In genomic region chr5:100900142-100900795, GRCh38 we compare ENCODE assay signal across 8 cellular contexts. TPM values are rescaled to one million over a fixed set of nuclear protein-coding genes. Genes with fewer than 3 reads are reported as not detected.
DNase-seq lines count a peak whose midpoint lies in the region; ATAC-seq, FAIRE-seq and TF ChIP-seq lines count a peak whose summit lies in the region.

No MANE protein-coding gene starts in this region.

- H3K4me1 ChIP-seq in GM12878 (ENCODE audit: control insufficient read depth, insufficient read depth, low read length), result no peaks in the 10 kb centered on the region
- H3K4me1 ChIP-seq in smooth muscle cell (ENCODE audit: low read depth), result no peaks in the 10 kb centered on the region

- H4K20me1 ChIP-seq in GM12878 (ENCODE audit: control insufficient read depth, insufficient read depth) (no peaks in the 10 kb centered on the region), smooth muscle cell (ENCODE audit: low read depth) (peaks cover 19% of the 10 kb centered on the region)

- no peak for FAIRE-seq in GM12878 (lab: Jason Lieb, UNC)

- peak overlapping the region; percentile 92 for H3K4me2 ChIP-seq in GM12878 (ENCODE audit: control insufficient read depth, insufficient read depth)
- H3K4me2 ChIP-seq in smooth muscle cell, result peak overlapping the region; percentile 96

- 0% methylated on average over 17 of the region's 19 CpGs for WGBS in GM12878 (ENCODE audit: insufficient coverage, insufficient replicate concordance, low lambda C conversion rate, missing lambda C conversion rate)
- 8% methylated on average over 19 of the region's 19 CpGs for WGBS in smooth muscle cell (ENCODE audit: low lambda C conversion rate)

- peak; percentile 32 for DNase-seq in activated gamma-delta T cell treated with Interleukin-2 at 50 U/mL for 16 hours
- DNase-seq in activated gamma-delta T cell (lab: John Stamatoyannopoulos, UW), result no peak
- peak; percentile 65 for DNase-seq in RPMI8226
- DNase-seq in GM12878 (ENCODE audit: low read depth, low spot score), result no peak
- peak; percentile 37 for DNase-seq in iris pigment epithelial cell (ENCODE audit: low read depth)
- DNase-seq in smooth muscle cell (lab: John Stamatoyannopoulos, UW; ENCODE audit: unreplicated experiment), result no peak
- no peak for DNase-seq in COLO829 (ENCODE audit: low spot score)

- TF ChIP-seq EP300 in GM12878 (IDR thresholded peaks at IDR 0.05; ENCODE audit: borderline replicate concordance in 1 of 2, control insufficient read depth in 1 of 2, low read depth in 2 of 2, low read length in 2 of 2), result no peak

- CTCF ChIA-PET in GM12878 (lab: Yijun Ruan, JAX), result interaction anchor here (0.6 to 13.2 kb wide), 26 partner anchors 9 to 423 kb away, joined by 3 to 232 read pairs (median 4); no protein-coding TSS in a partner anchor

- TSS peak; percentile 28 for BruUV-seq in GM12878 (replicated peaks; lab: Mats Ljungman, UMichigan)

- in situ Hi-C loops in GM12878 (cut with MboI), result loop anchor here (5.0 kb wide), 1 partner anchor 118 kb away; no protein-coding TSS in a partner anchor

- H3K27ac ChIP-seq in GM12878 (ENCODE audit: control insufficient read depth, insufficient read depth) (peak overlapping the region; percentile 96), smooth muscle cell (ENCODE audit: low read depth) (peak overlapping the region; percentile 62)

- ATAC-seq in HG03280 (IDR thresholded peaks at IDR 0.05; ENCODE audit: unreplicated experiment) (peak; percentile 13), GM12878 (peak; percentile 35)

- H3K9ac ChIP-seq in GM12878 (ENCODE audit: control insufficient read depth, insufficient read depth, low read length) (peak overlapping the region; percentile 94), smooth muscle cell (ENCODE audit: low read depth) (no peak overlapping the region)

- H2AFZ ChIP-seq in GM12878 (ENCODE audit: control insufficient read depth, low read depth, low read length) (peak overlapping the region; percentile 72), smooth muscle cell (ENCODE audit: low read depth) (peak overlapping the region; percentile 53)

- SMC1A ChIA-PET in GM12878 (lab: Charles Lee; ENCODE audit: uncharacterized antibody, unreplicated experiment), result interaction anchor here (0.6 to 17.5 kb wide), 31 partner anchors 9 to 490 kb away, joined by 3 to 389 read pairs (median 4); no protein-coding TSS in a partner anchor

- peak; percentile 78 for TF ChIP-seq POLR2A in GM12878 (IDR thresholded peaks at IDR 0.05; ENCODE audit: low read depth, low read length)

- no peaks in the 10 kb centered on the region for H3F3A ChIP-seq in smooth muscle cell (ENCODE audit: low read depth)

- intact Hi-C loops in GM12878 (cut with micrococcal nuclease; ENCODE audit: unreplicated experiment), result loop anchor here (1.0 to 5.0 kb wide), 9 partner anchors 10 to 1973 kb away; partner anchors contain the start of genes CHD1 and FAM174A

- H3K9me3 ChIP-seq in GM12878 (replicated peaks; ENCODE audit: control insufficient read depth, insufficient read depth, low read length), result no peaks in the 10 kb centered on the region; the same call in 1 of the 3 replicates
- no peaks in the 10 kb centered on the region for H3K9me3 ChIP-seq in smooth muscle cell (replicated peaks; ENCODE audit: low read depth)

- peak; percentile 58 to 73 (median 60) for TF ChIP-seq CTCF in GM12878 (IDR thresholded peaks at IDR 0.05 in 2 of 3, conservative IDR thresholded peaks at IDR 0.05 in 1 of 3; ENCODE audit: control insufficient read depth in 2 of 3, extremely low read depth in 1 of 3, insufficient read depth in 1 of 3, low read depth in 3 of 3, low read length in 3 of 3)
- no peak for TF ChIP-seq CTCF in smooth muscle cell (IDR thresholded peaks at IDR 0.05; ENCODE audit: borderline replicate concordance, insufficient read depth, poor library complexity, severe bottlenecking)

- peak overlapping the region; percentile 78 for H3K4me3 ChIP-seq in GM12878
- H3K4me3 ChIP-seq in smooth muscle cell, result peak overlapping the region; percentile 70

- H3K79me2 ChIP-seq in GM12878 (ENCODE audit: control insufficient read depth, insufficient read depth, low read length), result peaks cover 89% of the 10 kb centered on the region
- peaks cover 58% of the 10 kb centered on the region for H3K79me2 ChIP-seq in smooth muscle cell (ENCODE audit: low read depth)

- POLR2A ChIA-PET in GM12878 (lab: Charles Lee), result interaction anchor here (0.8 to 6.1 kb wide), 15 partner anchors 8 to 125 kb away, joined by 3 to 96 read pairs (median 9); no protein-coding TSS in a partner anchor

- H3K27me3 ChIP-seq in GM12878 (replicated peaks in 1 of 2; ENCODE audit: control insufficient read depth in 2 of 2, insufficient read depth in 2 of 2, low read length in 1 of 2), result no peaks in the 10 kb centered on the region
- H3K27me3 ChIP-seq in smooth muscle cell (ENCODE audit: low read depth), result peaks cover 9% of the 10 kb centered on the region

- peak; percentile 78 for TF ChIP-seq RAD21 in GM12878 (IDR thresholded peaks at IDR 0.05; ENCODE audit: insufficient read depth, low read depth, low read length)

- H3K36me3 ChIP-seq in GM12878 (ENCODE audit: control insufficient read depth in 2 of 2, insufficient read depth in 2 of 2, low read length in 1 of 2) (peaks cover 0 to 4% of the 10 kb centered on the region in 2 experiments; a peak in 1 of 4 replicates), smooth muscle cell (ENCODE audit: low read depth) (no peaks in the 10 kb centered on the region)

- RAD21 ChIA-PET in GM12878 (lab: Charles Lee; ENCODE audit: unreplicated experiment), result interaction anchor here (0.8 to 14.2 kb wide), 27 partner anchors 8 to 491 kb away, joined by 3 to 345 read pairs (median 8); no protein-coding TSS in a partner anchor

TF ChIP-seq in GM12878, 131 proteins besides CTCF, POLR2A, EP300 and RAD21 (continues in another document):
- TF ChIP-seq TCF7 (IDR thresholded peaks at IDR 0.05; ENCODE audit: borderline replicate concordance) (no peak), CHD1 (IDR thresholded peaks at IDR 0.05; ENCODE audit: low read depth, low read length) (no peak; the same call in 1 of the 2 replicates), HSF1 (IDR thresholded peaks at IDR 0.05; ENCODE audit: low read depth, low read length) (no peak), IKZF1 (conservative IDR thresholded peaks at IDR 0.05) (peak; percentile 78; the same call in 1 of the 2 replicates)
- TF ChIP-seq, protein P1, sequence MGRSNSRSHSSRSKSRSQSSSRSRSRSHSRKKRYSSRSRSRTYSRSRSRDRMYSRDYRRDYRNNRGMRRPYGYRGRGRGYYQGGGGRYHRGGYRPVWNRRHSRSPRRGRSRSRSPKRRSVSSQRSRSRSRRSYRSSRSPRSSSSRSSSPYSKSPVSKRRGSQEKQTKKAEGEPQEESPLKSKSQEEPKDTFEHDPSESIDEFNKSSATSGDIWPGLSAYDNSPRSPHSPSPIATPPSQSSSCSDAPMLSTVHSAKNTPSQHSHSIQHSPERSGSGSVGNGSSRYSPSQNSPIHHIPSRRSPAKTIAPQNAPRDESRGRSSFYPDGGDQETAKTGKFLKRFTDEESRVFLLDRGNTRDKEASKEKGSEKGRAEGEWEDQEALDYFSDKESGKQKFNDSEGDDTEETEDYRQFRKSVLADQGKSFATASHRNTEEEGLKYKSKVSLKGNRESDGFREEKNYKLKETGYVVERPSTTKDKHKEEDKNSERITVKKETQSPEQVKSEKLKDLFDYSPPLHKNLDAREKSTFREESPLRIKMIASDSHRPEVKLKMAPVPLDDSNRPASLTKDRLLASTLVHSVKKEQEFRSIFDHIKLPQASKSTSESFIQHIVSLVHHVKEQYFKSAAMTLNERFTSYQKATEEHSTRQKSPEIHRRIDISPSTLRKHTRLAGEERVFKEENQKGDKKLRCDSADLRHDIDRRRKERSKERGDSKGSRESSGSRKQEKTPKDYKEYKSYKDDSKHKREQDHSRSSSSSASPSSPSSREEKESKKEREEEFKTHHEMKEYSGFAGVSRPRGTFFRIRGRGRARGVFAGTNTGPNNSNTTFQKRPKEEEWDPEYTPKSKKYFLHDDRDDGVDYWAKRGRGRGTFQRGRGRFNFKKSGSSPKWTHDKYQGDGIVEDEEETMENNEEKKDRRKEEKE (IDR thresholded peaks at IDR 0.05), result no peak

RNA-seq across cellular contexts. Expression of gene ST8SIA4, which starts 2.8 kb away (rescaled TPM):
- total RNA-seq in GM12878 (2013; cell fraction: nucleolus; rRNA removed), result 158 and 176 TPM in 2 replicates
- total RNA-seq in GM12878 (2014; rRNA removed) (16.0 and 20.1 TPM in 2 replicates), GM12878 (2014; rRNA removed; fragmentation: Illumina TruSeq; extraction: Trizol) (22.2 and 24.3 TPM in 2 replicates), GM12878 (2021) (29.4 and 30.3 TPM in 2 replicates), smooth muscle cell (53.6 and 69.8 TPM in 2 replicates)
- 6.6 TPM for polyA plus RNA-seq in GM12878 (2011; ENCODE audit: low read depth)
- polyA plus RNA-seq in GM12878 (2011; rRNA removed) (30.9 and 47.1 TPM in 2 replicates), GM12878 (2014; fragmentation: Illumina TruSeq; extraction: Trizol) (11.8 and 15.0 TPM in 2 replicates), GM12878 (2014; fragmentation: Nextera tagmentation; extraction: Ambion mirVana) (1 to 10 TPM; 4.4 to 7.3 TPM), GM12878 (2014; rRNA removed) (11.5 and 18.8 TPM in 2 replicates), GM12878 (2016; fragmentation: Nextera tagmentation; extraction: Ambion mirVana) (10 to 100 TPM; 20.3 to 23.2 TPM), smooth muscle cell (23.5 and 35.0 TPM in 2 replicates)
- 11.6 and 12.3 TPM in 2 replicates for polyA plus RNA-seq in GM12878 (2011; cell fraction: cytosol; rRNA removed)
- 12.6 and 15.7 TPM in 2 replicates for polyA plus RNA-seq in GM12878 (2011; cell fraction: nucleus; rRNA removed)
- 11.4 and 12.2 TPM in 2 replicates for polyA plus RNA-seq in GM12878 (2012)
- polyA minus RNA-seq in GM12878 (2011; rRNA and poly(A)+ RNA removed), result 50.8 and 52.2 TPM in 2 replicates
- 14.7 and 18.0 TPM in 2 replicates for polyA minus RNA-seq in GM12878 (2011; cell fraction: cytosol; rRNA and poly(A)+ RNA removed)
- polyA minus RNA-seq in GM12878 (2011; cell fraction: nucleus; rRNA and poly(A)+ RNA removed), result 101 and 123 TPM in 2 replicates

Comparison
In these comparisons a context has a peak if more than half of its experiments do, and no peak if none do; other contexts are left out.
1. DNase-seq: peak in activated gamma-delta T cell treated with Interleukin-2 at 50 U/mL for 16 hours (single experiment), RPMI8226 (single experiment) and iris pigment epithelial cell (single experiment); none in activated gamma-delta T cell (single experiment), GM12878 (single experiment), smooth muscle cell (single experiment) and COLO829 (single experiment).